Comparison of ENCODE assay signal across 1 cellular context in the genomic region with DNA sequence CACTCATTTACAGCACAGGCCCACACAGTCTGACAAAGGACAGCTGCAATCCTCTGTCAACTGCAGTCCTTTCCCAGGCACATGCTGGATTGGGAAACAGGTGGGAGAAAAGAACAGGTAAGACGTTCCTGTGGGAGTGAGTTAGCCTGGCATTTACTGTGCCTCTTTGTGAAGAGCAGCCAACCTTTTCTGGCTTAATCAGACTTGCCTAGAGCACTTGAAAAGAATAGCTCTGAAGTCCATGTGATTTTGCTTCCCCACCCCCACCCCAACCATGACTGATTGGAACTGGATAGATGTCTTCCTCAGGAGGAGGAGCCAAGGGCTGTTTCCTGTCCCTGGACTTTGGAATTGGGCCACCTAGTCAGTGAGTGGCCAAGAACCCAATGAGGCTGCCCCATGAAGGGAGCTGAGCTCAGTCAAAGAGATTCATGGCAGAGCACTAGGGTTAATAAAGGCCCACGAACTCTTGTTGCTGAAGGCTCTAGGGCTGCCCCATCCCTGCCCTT.
TF ChIP-seq lines count a peak whose summit lies in the region.

No MANE protein-coding gene starts in this region.

TF ChIP-seq in IMR-90, 13 proteins besides CTCF, POLR2A, EP300 and RAD21:
- TF ChIP-seq FOS (IDR thresholded peaks at IDR 0.05; ENCODE audit: low read depth, low read length) (no peak), RFX5 (IDR thresholded peaks at IDR 0.05; ENCODE audit: low read depth, low read length) (no peak), MAFK (IDR thresholded peaks at IDR 0.05; ENCODE audit: low read depth, low read length) (no peak), MAZ (IDR thresholded peaks at IDR 0.05; ENCODE audit: borderline replicate concordance, low read depth, low read length) (no peak), NFE2L2 (IDR thresholded peaks at IDR 0.05; ENCODE audit: low read depth, low read length) (no peak), ELK1 (IDR thresholded peaks at IDR 0.05; ENCODE audit: borderline replicate concordance, low read depth, low read length) (no peak), USF2 (IDR thresholded peaks at IDR 0.05; ENCODE audit: low read depth, low read length) (no peak), CHD1 (IDR thresholded peaks at IDR 0.05; ENCODE audit: low read depth, low read length) (no peak), SMC3 (IDR thresholded peaks at IDR 0.05; ENCODE audit: low read depth, low read length) (no peak), MXI1 (IDR thresholded peaks at IDR 0.05; ENCODE audit: borderline replicate concordance, low read depth, low read length) (no peak), BHLHE40 (IDR thresholded peaks at IDR 0.05; ENCODE audit: low read depth, low read length) (no peak), RCOR1 (IDR thresholded peaks at IDR 0.05; ENCODE audit: insufficient replicate concordance, low read length) (no peak), CEBPB (IDR thresholded peaks at IDR 0.05; ENCODE audit: low read depth, low read length) (no peak)
